In genomic region chr1:18957136-18957521, GRCh38 we compare ENCODE assay signal across 8 cellular contexts. TPM values are rescaled to one million over a fixed set of nuclear protein-coding genes. Genes with fewer than 3 reads are reported as not detected.
DNase-seq lines count a peak whose midpoint lies in the region; ATAC-seq and TF ChIP-seq lines count a peak whose summit lies in the region.

No MANE protein-coding gene starts in this region.

- in situ Hi-C loops in Panc1 (cut with HindIII; ENCODE audit: low pct_unique_long_range_greater_than_20kb, low sequenced_read_pairs) = no loop called here

- H3K79me2 ChIP-seq in DOHH2 (ENCODE audit: control insufficient read depth, low read length) = no peaks in the 10 kb centered on the region

- no peak for TF ChIP-seq CTCF in DOHH2 (IDR thresholded peaks at IDR 0.05; ENCODE audit: low read depth, low read length, poor library complexity, severe bottlenecking)
- TF ChIP-seq CTCF in Panc1 (IDR thresholded peaks at IDR 0.05) = no peak
- TF ChIP-seq CTCF in esophagus squamous epithelium (IDR thresholded peaks at IDR 0.05) = no peak
- no peak for TF ChIP-seq CTCF in neutrophil (IDR thresholded peaks at IDR 0.05)

- POLR2A ChIA-PET in Panc1 (lab: Charles Lee) = interaction anchor here (1.0 kb wide), 1 partner anchor 43 kb away, joined by 5 read pairs; no protein-coding TSS in a partner anchor

- H3K9me3 ChIP-seq in DOHH2 (ENCODE audit: control insufficient read depth, insufficient read depth, low read length) = no peaks in the 10 kb centered on the region
- H3K9me3 ChIP-seq in Panc1 (ENCODE audit: control insufficient read depth, insufficient read depth, low read depth, low read length) = no peaks in the 10 kb centered on the region
- no peaks in the 10 kb centered on the region for H3K9me3 ChIP-seq in esophagus squamous epithelium
- H3K9me3 ChIP-seq in neutrophil = no peaks in the 10 kb centered on the region

- no peaks in the 10 kb centered on the region for H3F3A ChIP-seq in DOHH2 (ENCODE audit: control insufficient read depth, insufficient read depth)

- H3K4me2 ChIP-seq in DOHH2 (ENCODE audit: low read length) = peak overlapping the region; percentile 94

- H3K4me3 ChIP-seq in DOHH2 (ENCODE audit: low read length) (peak overlapping the region; percentile 80), Panc1 (ENCODE audit: low read depth in 2 of 2, low read length in 2 of 2) (peak overlapping the region; percentile 63 to 77), esophagus squamous epithelium (peak overlapping the region; percentile 70 to 95 (median 82)), neutrophil (ENCODE audit: low read depth in 1 of 2, low read length in 1 of 2) (peak overlapping the region; percentile 64 to 71)

- H3K27me3 ChIP-seq in DOHH2 (ENCODE audit: control insufficient read depth, low read length) (peaks cover 57% of the 10 kb centered on the region), Panc1 (ENCODE audit: control insufficient read depth, insufficient read depth, low read length) (no peaks in the 10 kb centered on the region), esophagus squamous epithelium (no peaks in the 10 kb centered on the region), neutrophil (peaks cover 95% of the 10 kb centered on the region)

- no peak overlapping the region for H3K27ac ChIP-seq in DOHH2 (ENCODE audit: low read depth, low read length)
- peak overlapping the region; percentile 80 for H3K27ac ChIP-seq in Panc1 (ENCODE audit: low read length)
- H3K27ac ChIP-seq in esophagus squamous epithelium = peak overlapping the region; percentile 88 to 95 (median 94)
- peak overlapping the region; percentile 39 for H3K27ac ChIP-seq in neutrophil

- H3K9me2 ChIP-seq in DOHH2 (replicated peaks; ENCODE audit: control insufficient read depth, low read length) = no peaks in the 10 kb centered on the region

- intact Hi-C loops in Panc1 (cut with micrococcal nuclease; ENCODE audit: unreplicated experiment) (loop anchor here (10.0 kb wide), 1 partner anchor 118 kb away; no protein-coding TSS in a partner anchor), esophagus squamous epithelium (cut with DNase I) (no loop called here)

- H3K4me1 ChIP-seq in DOHH2 (ENCODE audit: control insufficient read depth, low read length) (peaks cover 12% of the 10 kb centered on the region), Panc1 (ENCODE audit: control insufficient read depth, insufficient read depth, low read length) (peaks cover 25% of the 10 kb centered on the region), esophagus squamous epithelium (peaks cover 32 to 59% (median 35%) of the 10 kb centered on the region in 3 donors), neutrophil (ENCODE audit: control insufficient read depth in 1 of 2, insufficient read depth in 1 of 2, low read depth in 1 of 2, low read length in 1 of 2) (peaks cover 19 to 25% of the 10 kb centered on the region in 2 experiments)

- 39% methylated on average over 5 of the region's 27 CpGs; no CpG with 5 or more reads in 1 of the 2 donors for WGBS in esophagus squamous epithelium, 2 donors

- DNase-seq in Panc1 (ENCODE audit: low read depth, low spot score) (no peak), esophagus squamous epithelium (lab: John Stamatoyannopoulos, UW) (no peak), COLO829 (ENCODE audit: low spot score) (no peak), NCI-H748 treated with DMSO at 0.1 percent for 48 hours (lab: John Stamatoyannopoulos, UW) (no peak), NCI-H128 (lab: John Stamatoyannopoulos, UW; ENCODE audit: unreplicated experiment) (no peak)

- peak; percentile 6 for ATAC-seq in Panc1
- ATAC-seq in GM18517 (IDR thresholded peaks at IDR 0.05; ENCODE audit: unreplicated experiment) = no peak

- BruUV-seq in Panc1 (replicated peaks; lab: Mats Ljungman, UMichigan) = no TSS peak

- H4K20me1 ChIP-seq in DOHH2 (ENCODE audit: control insufficient read depth, insufficient read depth, low read depth, low read length) = peaks cover 3% of the 10 kb centered on the region; the same call in 1 of the 2 replicates

- CTCF ChIA-PET in Panc1 (lab: Charles Lee) = interaction anchor here (0.7 kb wide), 1 partner anchor 11 kb away, joined by 3 read pairs; no protein-coding TSS in a partner anchor

- H3K36me3 ChIP-seq in DOHH2 (ENCODE audit: control insufficient read depth, low read length) = no peaks in the 10 kb centered on the region
- no peaks in the 10 kb centered on the region for H3K36me3 ChIP-seq in Panc1 (ENCODE audit: control insufficient read depth, insufficient read depth, low read length)
- H3K36me3 ChIP-seq in esophagus squamous epithelium = no peaks in the 10 kb centered on the region
- H3K36me3 ChIP-seq in neutrophil = no peaks in the 10 kb centered on the region

- peak in 1 of 4 donors; percentile 15 for TF ChIP-seq POLR2A in esophagus squamous epithelium (IDR thresholded peaks at IDR 0.05)

RNA-seq across cellular contexts. Expression of gene IFFO2, which starts 0.7 kb away (rescaled TPM):
- 59.4 TPM for total RNA-seq in Panc1 (2021; ENCODE audit: unreplicated experiment)
- polyA plus RNA-seq in Panc1 (2012; ENCODE audit: insufficient read length) = 53.4 TPM
- 10 to 100 TPM; 25.8 to 88.8 (median 52.7) TPM for total RNA-seq in esophagus squamous epithelium

RNA-seq across cellular contexts. Expression of gene ALDH4A1, which starts 54.8 kb away (rescaled TPM):
- total RNA-seq in Panc1 (2021; ENCODE audit: unreplicated experiment) = 21.7 TPM
- 41.3 TPM for polyA plus RNA-seq in Panc1 (2012; ENCODE audit: insufficient read length)
- total RNA-seq in esophagus squamous epithelium = 10 to 100 TPM; 36.7 to 59.1 (median 50.3) TPM
